26 cellular contexts compared by ENCODE assay signal in the genomic region with DNA sequence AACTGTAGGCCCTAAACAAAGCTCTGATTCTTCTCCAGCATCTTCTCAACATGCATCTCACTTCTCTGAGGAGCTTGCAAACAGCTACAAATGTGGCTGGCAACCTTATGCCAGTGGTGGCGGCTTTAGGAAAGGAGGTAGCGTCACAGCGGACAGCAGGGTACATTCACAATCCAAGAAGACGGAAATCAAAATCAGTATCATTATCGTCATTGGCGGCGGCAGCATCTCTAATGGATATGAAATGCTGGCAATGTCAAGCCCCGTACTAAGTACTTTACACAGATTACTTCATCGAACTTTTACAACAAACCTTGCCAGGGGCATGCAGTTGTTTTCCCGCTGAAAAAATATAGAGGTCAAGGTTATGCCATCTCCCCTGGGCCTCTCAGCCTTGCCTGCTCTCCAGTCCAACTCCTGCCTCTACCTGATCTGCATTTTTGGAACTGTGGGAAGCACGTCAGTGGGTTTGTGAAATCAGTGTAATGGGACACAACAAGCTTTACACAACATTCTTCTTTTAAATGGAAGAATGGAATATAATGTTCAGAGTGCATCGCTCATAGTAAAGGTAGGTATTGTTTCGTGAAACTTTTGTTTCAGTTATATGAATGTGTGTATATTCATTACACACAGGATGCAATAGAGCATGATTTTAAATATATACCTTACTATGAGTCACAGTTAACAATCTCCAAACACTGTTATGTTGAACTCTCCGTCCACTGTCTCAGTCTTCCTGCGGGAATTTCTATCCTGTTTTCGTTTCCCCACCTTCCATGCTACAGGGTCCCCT.
"Had no signal": no experiment of that assay in that cellular context is flagged by ENCODE, and none has a peak within 500 bp of the region (broad histone marks: within the 10 kb centered on the region; RNA-seq: fewer than 3 reads in every experiment).

No MANE protein-coding gene starts in this region.

- H3K4me3 ChIP-seq: adrenal gland, body of pancreas, colonic mucosa had no signal

- ATAC-seq: activated CD4-positive, alpha-beta T cell treated with anti-CD3 and anti-CD28 coated beads for 36 hours; activated CD8-positive, alpha-beta T cell treated with anti-CD3 and anti-CD28 coated beads, Interleukin-2, amount 10 ng/mL, durations not matched to agents 7 days and 5 days; activated naive CD8-positive, alpha-beta T cell treated with anti-CD3 and anti-CD28 coated beads, Interleukin-2, amount 50 U/mL, for 24 hours; body of pancreas; esophagus mucosa had no signal

- H3K27ac ChIP-seq: adrenal gland, body of pancreas, colonic mucosa had no signal

- H3K4me1 ChIP-seq: adrenal gland, colonic mucosa had no signal

- H3K36me3 Mint-ChIP-seq: activated CD4-positive, alpha-beta memory T cell treated with anti-CD3 and anti-CD28 coated beads for 36 hours; activated naive CD4-positive, alpha-beta T cell treated with anti-CD3 and anti-CD28 coated beads, Interleukin-2, amount 50 U/mL, for 24 hours; activated naive CD8-positive, alpha-beta T cell treated with anti-CD3 and anti-CD28 coated beads for 36 hours had no signal

- H3K9me3 ChIP-seq: adrenal gland, body of pancreas, colonic mucosa had no signal

- H3K4me3 Mint-ChIP-seq: activated CD4-positive, alpha-beta memory T cell treated with anti-CD3 and anti-CD28 coated beads for 36 hours; activated CD4-positive, alpha-beta T cell treated with anti-CD3 and anti-CD28 coated beads for 36 hours; activated CD4-positive, alpha-beta T cell treated with anti-CD3 and anti-CD28 coated beads, Interleukin-2, amount 10 ng/mL, durations not matched to agents 24 days and 14 days; activated CD8-positive, alpha-beta T cell treated with anti-CD3 and anti-CD28 coated beads, Interleukin-2, amount 10 ng/mL, durations not matched to agents 7 days and 5 days; activated naive CD4-positive, alpha-beta T cell treated with anti-CD3 and anti-CD28 coated beads for 36 hours; activated naive CD4-positive, alpha-beta T cell treated with anti-CD3 and anti-CD28 coated beads, Interleukin-2, amount 50 U/mL, for 24 hours; activated naive CD8-positive, alpha-beta T cell treated with anti-CD3 and anti-CD28 coated beads for 36 hours; activated naive CD8-positive, alpha-beta T cell treated with anti-CD3 and anti-CD28 coated beads, Interleukin-2, amount 50 U/mL, for 24 hours; activated T-helper 1 cell treated with anti-CD3 and anti-CD28 coated beads, Interleukin-12 subunit alpha, Interleukin-12 subunit beta, Interleukin-2, Interleukin-4 antibody, amounts not matched to agents 30 ng/mL and 10 ng/mL and 1 ng/mL, durations not matched to agents 14 hours and 24 hours and 36 hours had no signal

- H3K27ac Mint-ChIP-seq: activated CD4-positive, alpha-beta memory T cell treated with anti-CD3 and anti-CD28 coated beads for 36 hours; activated CD4-positive, alpha-beta T cell treated with anti-CD3 and anti-CD28 coated beads for 36 hours; activated CD4-positive, alpha-beta T cell treated with anti-CD3 and anti-CD28 coated beads, Interleukin-2, amount 10 ng/mL, durations not matched to agents 24 days and 14 days; activated CD8-positive, alpha-beta T cell treated with anti-CD3 and anti-CD28 coated beads, Interleukin-2, amount 10 ng/mL, durations not matched to agents 7 days and 5 days; activated naive CD4-positive, alpha-beta T cell treated with anti-CD3 and anti-CD28 coated beads for 36 hours; activated naive CD4-positive, alpha-beta T cell treated with anti-CD3 and anti-CD28 coated beads, Interleukin-2, amount 50 U/mL, for 24 hours; activated naive CD8-positive, alpha-beta T cell treated with anti-CD3 and anti-CD28 coated beads for 36 hours; activated naive CD8-positive, alpha-beta T cell treated with anti-CD3 and anti-CD28 coated beads, Interleukin-2, amount 50 U/mL, for 24 hours; activated T-helper 1 cell treated with anti-CD3 and anti-CD28 coated beads, Interleukin-12 subunit alpha, Interleukin-12 subunit beta, Interleukin-2, Interleukin-4 antibody, amounts not matched to agents 30 ng/mL and 10 ng/mL and 1 ng/mL, durations not matched to agents 14 hours and 24 hours and 36 hours; activated T-helper 2 cell treated with anti-CD3 and anti-CD28 coated beads, Interferon-gamma antibody, Interleukin-2, Interleukin-4, amounts not matched to agents 10 μg/mL and 5 μg/mL and 100 μg/mL, durations not matched to agents 14 hours and 24 hours and 36 hours had no signal

- H3K36me3 ChIP-seq: adrenal gland, colonic mucosa had no signal

- FAIRE-seq: frontal cortex had no signal

- H3K4me1 Mint-ChIP-seq: activated CD4-positive, alpha-beta T cell treated with anti-CD3 and anti-CD28 coated beads for 36 hours; activated CD4-positive, alpha-beta T cell treated with anti-CD3 and anti-CD28 coated beads, Interleukin-2, amount 10 ng/mL, durations not matched to agents 24 days and 14 days; activated naive CD4-positive, alpha-beta T cell treated with anti-CD3 and anti-CD28 coated beads, Interleukin-2, amount 50 U/mL, for 24 hours; activated naive CD8-positive, alpha-beta T cell treated with anti-CD3 and anti-CD28 coated beads for 36 hours; activated naive CD8-positive, alpha-beta T cell treated with anti-CD3 and anti-CD28 coated beads, Interleukin-2, amount 50 U/mL, for 24 hours had no signal

- DNase-seq: activated CD4-positive, alpha-beta memory T cell treated with anti-CD3 and anti-CD28 coated beads for 36 hours; activated CD4-positive, alpha-beta T cell treated with anti-CD3 and anti-CD28 coated beads for 36 hours; activated CD4-positive, alpha-beta T cell treated with anti-CD3 and anti-CD28 coated beads, Interleukin-2, amount 10 ng/mL, durations not matched to agents 24 days and 14 days; activated CD4-positive, CD25-positive, alpha-beta regulatory T cell; activated CD4-positive, CD25-positive, alpha-beta regulatory T cell treated with anti-CD3 and anti-CD28 coated beads, Interleukin-2, amount 50 U/mL, for 72 hours; activated CD8-positive, alpha-beta T cell treated with anti-CD3 and anti-CD28 coated beads, Interleukin-2, amount 10 ng/mL, durations not matched to agents 7 days and 5 days; activated effector memory CD4-positive, alpha-beta T cell treated with anti-CD3 and anti-CD28 coated beads, Interleukin-2, amount 50 U/mL, for 16 hours; activated naive CD4-positive, alpha-beta T cell treated with anti-CD3 and anti-CD28 coated beads for 36 hours; activated naive CD8-positive, alpha-beta T cell treated with anti-CD3 and anti-CD28 coated beads for 36 hours; activated naive CD8-positive, alpha-beta T cell treated with anti-CD3 and anti-CD28 coated beads, Interleukin-2, amount 50 U/mL, for 24 hours; activated T-cell treated with anti-CD3 and anti-CD28 coated beads, Interleukin-2, amount 50 U/mL, for 48 hours; adrenal gland; amygdala; aorta; body of pancreas; central memory CD4-positive, alpha-beta T cell; cerebellar nuclear complex; colonic mucosa; effector CD8-positive, alpha-beta T cell; foreskin fibroblast; T-helper 2 cell had no signal

- H3K27me3 Mint-ChIP-seq: activated CD4-positive, alpha-beta T cell treated with anti-CD3 and anti-CD28 coated beads for 36 hours; activated CD4-positive, alpha-beta T cell treated with anti-CD3 and anti-CD28 coated beads, Interleukin-2, amount 10 ng/mL, durations not matched to agents 24 days and 14 days; activated naive CD8-positive, alpha-beta T cell treated with anti-CD3 and anti-CD28 coated beads, Interleukin-2, amount 50 U/mL, for 24 hours had no signal

- H3K9me3 Mint-ChIP-seq: activated CD4-positive, alpha-beta memory T cell treated with anti-CD3 and anti-CD28 coated beads for 36 hours; activated CD4-positive, alpha-beta T cell treated with anti-CD3 and anti-CD28 coated beads, Interleukin-2, amount 10 ng/mL, durations not matched to agents 24 days and 14 days; activated naive CD4-positive, alpha-beta T cell treated with anti-CD3 and anti-CD28 coated beads for 36 hours; activated naive CD4-positive, alpha-beta T cell treated with anti-CD3 and anti-CD28 coated beads, Interleukin-2, amount 50 U/mL, for 24 hours; activated naive CD8-positive, alpha-beta T cell treated with anti-CD3 and anti-CD28 coated beads for 36 hours; activated naive CD8-positive, alpha-beta T cell treated with anti-CD3 and anti-CD28 coated beads, Interleukin-2, amount 50 U/mL, for 24 hours; activated T-helper 1 cell treated with anti-CD3 and anti-CD28 coated beads, Interleukin-12 subunit alpha, Interleukin-12 subunit beta, Interleukin-2, Interleukin-4 antibody, amounts not matched to agents 30 ng/mL and 10 ng/mL and 1 ng/mL, durations not matched to agents 14 hours and 24 hours and 36 hours; activated T-helper 2 cell treated with anti-CD3 and anti-CD28 coated beads, Interferon-gamma antibody, Interleukin-2, Interleukin-4, amounts not matched to agents 10 μg/mL and 5 μg/mL and 100 μg/mL, durations not matched to agents 14 hours and 24 hours and 36 hours had no signal

- H3K27me3 ChIP-seq: adrenal gland, body of pancreas, colonic mucosa had no signal
